In the genomic region with DNA sequence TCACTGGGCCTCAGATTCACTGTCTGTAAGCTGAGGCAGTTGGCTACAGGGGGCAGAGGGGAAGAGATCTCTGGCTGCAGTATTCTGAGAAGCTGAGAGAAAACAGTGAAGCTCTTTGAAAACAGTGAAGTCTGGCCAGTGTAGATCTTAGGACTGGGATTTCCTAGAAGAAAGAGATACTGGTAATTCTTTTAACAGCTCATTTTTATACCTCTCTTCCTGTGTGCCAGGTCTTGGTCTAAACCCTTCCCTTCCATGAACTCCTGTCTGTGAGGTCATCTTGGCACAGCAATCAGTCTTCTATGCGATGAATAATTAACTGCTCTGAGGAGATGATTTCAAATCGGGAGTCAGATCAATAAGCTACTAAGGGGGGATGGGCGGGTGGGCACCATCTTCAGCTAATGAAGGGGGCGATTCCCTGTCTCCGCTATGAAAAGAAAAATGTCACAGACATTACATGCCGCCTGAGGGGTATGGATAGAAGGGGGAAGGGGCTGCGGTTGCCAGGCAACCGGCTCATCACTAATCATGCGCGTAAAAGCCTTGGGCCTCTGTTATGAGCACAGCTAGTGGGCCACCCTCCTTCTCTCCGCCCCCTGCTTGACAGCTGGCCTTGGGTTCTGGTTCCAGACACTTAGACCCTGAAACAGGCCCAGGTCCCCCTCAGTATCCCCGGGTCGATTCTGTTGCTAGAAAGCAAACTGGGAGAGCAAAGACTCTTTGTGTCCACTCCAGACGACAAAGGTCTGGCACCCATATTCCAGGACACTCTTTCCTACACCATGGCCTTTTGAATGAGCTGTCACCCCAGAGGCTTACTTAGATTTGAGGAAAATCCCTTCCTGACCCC, we compare ENCODE assay signal across 1 cellular context.
TF ChIP-seq lines count a peak whose summit lies in the region.

No MANE protein-coding gene starts in this region.

TF ChIP-seq in GM23338, 12 proteins besides CTCF, POLR2A, EP300 and RAD21:
- TF ChIP-seq, protein P1, sequence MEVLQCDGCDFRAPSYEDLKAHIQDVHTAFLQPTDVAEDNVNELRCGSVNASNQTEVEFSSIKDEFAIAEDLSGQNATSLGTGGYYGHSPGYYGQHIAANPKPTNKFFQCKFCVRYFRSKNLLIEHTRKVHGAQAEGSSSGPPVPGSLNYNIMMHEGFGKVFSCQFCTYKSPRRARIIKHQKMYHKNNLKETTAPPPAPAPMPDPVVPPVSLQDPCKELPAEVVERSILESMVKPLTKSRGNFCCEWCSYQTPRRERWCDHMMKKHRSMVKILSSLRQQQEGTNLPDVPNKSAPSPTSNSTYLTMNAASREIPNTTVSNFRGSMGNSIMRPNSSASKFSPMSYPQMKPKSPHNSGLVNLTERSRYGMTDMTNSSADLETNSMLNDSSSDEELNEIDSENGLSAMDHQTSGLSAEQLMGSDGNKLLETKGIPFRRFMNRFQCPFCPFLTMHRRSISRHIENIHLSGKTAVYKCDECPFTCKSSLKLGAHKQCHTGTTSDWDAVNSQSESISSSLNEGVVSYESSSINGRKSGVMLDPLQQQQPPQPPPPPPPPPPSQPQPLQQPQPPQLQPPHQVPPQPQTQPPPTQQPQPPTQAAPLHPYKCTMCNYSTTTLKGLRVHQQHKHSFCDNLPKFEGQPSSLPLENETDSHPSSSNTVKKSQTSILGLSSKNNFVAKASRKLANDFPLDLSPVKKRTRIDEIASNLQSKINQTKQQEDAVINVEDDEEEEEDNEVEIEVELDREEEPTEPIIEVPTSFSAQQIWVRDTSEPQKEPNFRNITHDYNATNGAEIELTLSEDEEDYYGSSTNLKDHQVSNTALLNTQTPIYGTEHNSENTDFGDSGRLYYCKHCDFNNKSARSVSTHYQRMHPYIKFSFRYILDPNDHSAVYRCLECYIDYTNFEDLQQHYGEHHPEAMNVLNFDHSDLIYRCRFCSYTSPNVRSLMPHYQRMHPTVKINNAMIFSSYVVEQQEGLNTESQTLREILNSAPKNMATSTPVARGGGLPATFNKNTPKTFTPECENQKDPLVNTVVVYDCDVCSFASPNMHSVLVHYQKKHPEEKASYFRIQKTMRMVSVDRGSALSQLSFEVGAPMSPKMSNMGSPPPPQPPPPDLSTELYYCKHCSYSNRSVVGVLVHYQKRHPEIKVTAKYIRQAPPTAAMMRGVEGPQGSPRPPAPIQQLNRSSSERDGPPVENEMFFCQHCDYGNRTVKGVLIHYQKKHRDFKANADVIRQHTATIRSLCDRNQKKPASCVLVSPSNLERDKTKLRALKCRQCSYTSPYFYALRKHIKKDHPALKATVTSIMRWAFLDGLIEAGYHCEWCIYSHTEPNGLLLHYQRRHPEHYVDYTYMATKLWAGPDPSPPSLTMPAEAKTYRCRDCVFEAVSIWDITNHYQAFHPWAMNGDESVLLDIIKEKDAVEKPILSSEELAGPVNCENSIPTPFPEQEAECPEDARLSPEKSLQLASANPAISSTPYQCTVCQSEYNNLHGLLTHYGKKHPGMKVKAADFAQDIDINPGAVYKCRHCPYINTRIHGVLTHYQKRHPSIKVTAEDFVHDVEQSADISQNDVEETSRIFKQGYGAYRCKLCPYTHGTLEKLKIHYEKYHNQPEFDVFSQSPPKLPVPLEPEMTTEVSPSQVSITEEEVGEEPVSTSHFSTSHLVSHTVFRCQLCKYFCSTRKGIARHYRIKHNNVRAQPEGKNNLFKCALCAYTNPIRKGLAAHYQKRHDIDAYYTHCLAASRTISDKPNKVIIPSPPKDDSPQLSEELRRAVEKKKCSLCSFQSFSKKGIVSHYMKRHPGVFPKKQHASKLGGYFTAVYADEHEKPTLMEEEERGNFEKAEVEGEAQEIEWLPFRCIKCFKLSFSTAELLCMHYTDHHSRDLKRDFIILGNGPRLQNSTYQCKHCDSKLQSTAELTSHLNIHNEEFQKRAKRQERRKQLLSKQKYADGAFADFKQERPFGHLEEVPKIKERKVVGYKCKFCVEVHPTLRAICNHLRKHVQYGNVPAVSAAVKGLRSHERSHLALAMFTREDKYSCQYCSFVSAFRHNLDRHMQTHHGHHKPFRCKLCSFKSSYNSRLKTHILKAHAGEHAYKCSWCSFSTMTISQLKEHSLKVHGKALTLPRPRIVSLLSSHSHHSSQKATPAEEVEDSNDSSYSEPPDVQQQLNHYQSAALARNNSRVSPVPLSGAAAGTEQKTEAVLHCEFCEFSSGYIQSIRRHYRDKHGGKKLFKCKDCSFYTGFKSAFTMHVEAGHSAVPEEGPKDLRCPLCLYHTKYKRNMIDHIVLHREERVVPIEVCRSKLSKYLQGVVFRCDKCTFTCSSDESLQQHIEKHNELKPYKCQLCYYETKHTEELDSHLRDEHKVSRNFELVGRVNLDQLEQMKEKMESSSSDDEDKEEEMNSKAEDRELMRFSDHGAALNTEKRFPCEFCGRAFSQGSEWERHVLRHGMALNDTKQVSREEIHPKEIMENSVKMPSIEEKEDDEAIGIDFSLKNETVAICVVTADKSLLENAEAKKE (CRISPR knock-in tag; IDR thresholded peaks at IDR 0.05): no peak
- TF ChIP-seq EZH2phosphoT487 (IDR thresholded peaks at IDR 0.05; ENCODE audit: unreplicated experiment): no peak
- TF ChIP-seq, protein P2, sequence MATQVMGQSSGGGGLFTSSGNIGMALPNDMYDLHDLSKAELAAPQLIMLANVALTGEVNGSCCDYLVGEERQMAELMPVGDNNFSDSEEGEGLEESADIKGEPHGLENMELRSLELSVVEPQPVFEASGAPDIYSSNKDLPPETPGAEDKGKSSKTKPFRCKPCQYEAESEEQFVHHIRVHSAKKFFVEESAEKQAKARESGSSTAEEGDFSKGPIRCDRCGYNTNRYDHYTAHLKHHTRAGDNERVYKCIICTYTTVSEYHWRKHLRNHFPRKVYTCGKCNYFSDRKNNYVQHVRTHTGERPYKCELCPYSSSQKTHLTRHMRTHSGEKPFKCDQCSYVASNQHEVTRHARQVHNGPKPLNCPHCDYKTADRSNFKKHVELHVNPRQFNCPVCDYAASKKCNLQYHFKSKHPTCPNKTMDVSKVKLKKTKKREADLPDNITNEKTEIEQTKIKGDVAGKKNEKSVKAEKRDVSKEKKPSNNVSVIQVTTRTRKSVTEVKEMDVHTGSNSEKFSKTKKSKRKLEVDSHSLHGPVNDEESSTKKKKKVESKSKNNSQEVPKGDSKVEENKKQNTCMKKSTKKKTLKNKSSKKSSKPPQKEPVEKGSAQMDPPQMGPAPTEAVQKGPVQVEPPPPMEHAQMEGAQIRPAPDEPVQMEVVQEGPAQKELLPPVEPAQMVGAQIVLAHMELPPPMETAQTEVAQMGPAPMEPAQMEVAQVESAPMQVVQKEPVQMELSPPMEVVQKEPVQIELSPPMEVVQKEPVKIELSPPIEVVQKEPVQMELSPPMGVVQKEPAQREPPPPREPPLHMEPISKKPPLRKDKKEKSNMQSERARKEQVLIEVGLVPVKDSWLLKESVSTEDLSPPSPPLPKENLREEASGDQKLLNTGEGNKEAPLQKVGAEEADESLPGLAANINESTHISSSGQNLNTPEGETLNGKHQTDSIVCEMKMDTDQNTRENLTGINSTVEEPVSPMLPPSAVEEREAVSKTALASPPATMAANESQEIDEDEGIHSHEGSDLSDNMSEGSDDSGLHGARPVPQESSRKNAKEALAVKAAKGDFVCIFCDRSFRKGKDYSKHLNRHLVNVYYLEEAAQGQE (IDR thresholded peaks at IDR 0.05; ENCODE audit: unreplicated experiment): no peak
- no peak for TF ChIP-seq EZH2 (IDR thresholded peaks at IDR 0.05; ENCODE audit: low read depth, unreplicated experiment)
- TF ChIP-seq ZNF114 (CRISPR knock-in tag; IDR thresholded peaks at IDR 0.05): no peak
- no peak for TF ChIP-seq ZNF331 (CRISPR knock-in tag; IDR thresholded peaks at IDR 0.05; ENCODE audit: low read depth)
- no peak for TF ChIP-seq NANOG (IDR thresholded peaks at IDR 0.05; ENCODE audit: borderline replicate concordance)
- TF ChIP-seq POLR2AphosphoS5 (IDR thresholded peaks at IDR 0.05; ENCODE audit: low read depth): no peak
- TF ChIP-seq CREB1 (CRISPR knock-in tag; IDR thresholded peaks at IDR 0.05; ENCODE audit: low read depth): no peak
- TF ChIP-seq ETS1 (IDR thresholded peaks at IDR 0.05): no peak
- no peak for TF ChIP-seq STAT1 (IDR thresholded peaks at IDR 0.05; ENCODE audit: unreplicated experiment)
- TF ChIP-seq JUNB (IDR thresholded peaks at IDR 0.05; ENCODE audit: unreplicated experiment): no peak
